ENCODE assay signal across 19 cellular contexts in genomic region chr9:69637193-69637592, GRCh38. TPM values are rescaled to one million over a fixed set of nuclear protein-coding genes. Genes with fewer than 3 reads are reported as not detected.
DNase-seq lines count a peak whose midpoint lies in the region; ATAC-seq, FAIRE-seq and TF ChIP-seq lines count a peak whose summit lies in the region.
"Had no signal": no experiment of that assay in that cellular context is flagged by ENCODE, and none has a peak within 500 bp of the region (broad histone marks: within the 10 kb centered on the region; RNA-seq: fewer than 3 reads in every experiment).

No MANE protein-coding gene starts in this region.

- no peak overlapping the region for H3K4ac ChIP-seq in mesenchymal stem cell (ENCODE audit: low read depth in 1 of 2, low read length in 2 of 2)

- no peak overlapping the region for H2BK120ac ChIP-seq in mesenchymal stem cell (ENCODE audit: low read depth, low read length)

- no peak overlapping the region for H3K4me3 Mint-ChIP-seq in CD4-positive, alpha-beta memory T cell
- no peak overlapping the region for H3K4me3 Mint-ChIP-seq in stimulated activated naive B cell treated with anti-CD40 and anti-IgM and Interleukin-4, amounts not matched to agents 10 μg/mL and 1 μg/mL and 100 μg/mL, for 72 hours
- H3K4me3 Mint-ChIP-seq: IgD-negative memory B cell had no signal

- no peak overlapping the region for H2AK5ac ChIP-seq in mesenchymal stem cell (ENCODE audit: low read length, severe bottlenecking)

- no peaks in the 10 kb centered on the region for H3K9me3 ChIP-seq in mesenchymal stem cell (ENCODE audit: control insufficient read depth, low read length)
- H3K9me3 ChIP-seq in CD4-positive, alpha-beta memory T cell (ENCODE audit: control insufficient read depth in 1 of 2, low read length in 2 of 2) = no peaks in the 10 kb centered on the region
- H3K9me3 ChIP-seq in heart right ventricle = peaks cover 0 to 12% (median 0%) of the 10 kb centered on the region in 11 donors

- no peaks in the 10 kb centered on the region for H3K36me3 Mint-ChIP-seq in CD4-positive, alpha-beta memory T cell
- H3K36me3 Mint-ChIP-seq in stimulated activated naive B cell treated with anti-CD40 and anti-IgM and Interleukin-4, amounts not matched to agents 10 μg/mL and 1 μg/mL and 100 μg/mL, for 72 hours = peaks cover 0 to 3% of the 10 kb centered on the region in 2 donors

- H4K8ac ChIP-seq in mesenchymal stem cell (ENCODE audit: low read length) = no peak overlapping the region

- H3K27me3 Mint-ChIP-seq in CD4-positive, alpha-beta memory T cell = peaks cover 8 to 12% of the 10 kb centered on the region in 2 donors
- peaks cover 13 to 36% of the 10 kb centered on the region in 2 donors for H3K27me3 Mint-ChIP-seq in stimulated activated naive B cell treated with anti-CD40 and anti-IgM and Interleukin-4, amounts not matched to agents 10 μg/mL and 1 μg/mL and 100 μg/mL, for 72 hours

- peaks cover 1% of the 10 kb centered on the region for H3K4me1 ChIP-seq in mesenchymal stem cell (ENCODE audit: control insufficient read depth, insufficient read depth, low read depth, low read length)
- no peaks in the 10 kb centered on the region for H3K4me1 ChIP-seq in CD4-positive, alpha-beta memory T cell (ENCODE audit: insufficient read depth, low read length)
- peaks cover 0 to 7% (median 0%) of the 10 kb centered on the region in 9 donors for H3K4me1 ChIP-seq in heart right ventricle
- H3K4me1 ChIP-seq: BLaER1 had no signal

- H3K27ac ChIP-seq in mesenchymal stem cell (ENCODE audit: low read length, poor library complexity, severe bottlenecking) (peak overlapping the region; percentile 27), heart right ventricle (no peak overlapping the region)
- H3K27ac ChIP-seq in CD4-positive, alpha-beta memory T cell (ENCODE audit: low read depth, low read length) = no peak overlapping the region
- H3K27ac ChIP-seq: BLaER1, SK-N-MC had no signal

- H3K79me1 ChIP-seq in mesenchymal stem cell (replicated peaks; ENCODE audit: low read length, poor library complexity, severe bottlenecking) = no peaks in the 10 kb centered on the region

- H2BK12ac ChIP-seq in mesenchymal stem cell (ENCODE audit: low read length in 2 of 2) = no peak overlapping the region

- no peak overlapping the region for H2BK15ac ChIP-seq in mesenchymal stem cell (ENCODE audit: low read depth, poor library complexity, severe bottlenecking)

- H3K14ac ChIP-seq in mesenchymal stem cell (ENCODE audit: low read length in 2 of 2) = no peak overlapping the region

- H3K27me3 ChIP-seq in bronchial epithelial cell (ENCODE audit: control insufficient read depth, insufficient read depth, low read length) = no peaks in the 10 kb centered on the region
- no peaks in the 10 kb centered on the region for H3K27me3 ChIP-seq in mesenchymal stem cell (ENCODE audit: control insufficient read depth in 1 of 2, insufficient read depth in 1 of 2, low read length in 2 of 2)
- no peaks in the 10 kb centered on the region for H3K27me3 ChIP-seq in CD4-positive, alpha-beta memory T cell (ENCODE audit: insufficient read depth, low read length)
- no peaks in the 10 kb centered on the region for H3K27me3 ChIP-seq in heart right ventricle
- H3K27me3 ChIP-seq: BLaER1 had no signal

- no peak overlapping the region for H3K23ac ChIP-seq in mesenchymal stem cell (ENCODE audit: low read length in 2 of 2)

- DNase-seq in EH (ENCODE audit: low read depth) (peak; percentile 40), M059J (ENCODE audit: low read depth) (peak; percentile 39), bronchial epithelial cell (ENCODE audit: low read depth) (peak; percentile 33), mesenchymal stem cell (peak; percentile 14), DMS53 treated with DMSO at 0.1 percent for 48 hours (lab: John Stamatoyannopoulos, UW; ENCODE audit: unreplicated experiment) (no peak), heart right ventricle (no peak)
- DNase-seq in CD4-positive, alpha-beta memory T cell = no peak
- no peak for DNase-seq in stimulated activated naive B cell treated with anti-CD40 and anti-IgM and Interleukin-4, amounts not matched to agents 10 μg/mL and 1 μg/mL and 100 μg/mL, for 72 hours
- DNase-seq: H7, Kasumi-1, NCI-H1436 treated with DMSO at 0.1 percent for 48 hours, NCI-H2081 treated with DMSO at 0.1 percent for 48 hours, NCI-H510A treated with DMSO at 0.1 percent for 48 hours, T-helper 1 cell had no signal

- ATAC-seq in stimulated activated naive B cell treated with anti-CD40 and anti-IgM and Interleukin-4, amounts not matched to agents 10 μg/mL and 1 μg/mL and 100 μg/mL, for 72 hours (replicated peaks) = no peak
- no peak for ATAC-seq in heart right ventricle
- ATAC-seq: Panc1, Right ventricle myocardium inferior had no signal

- H3K36me3 ChIP-seq in bronchial epithelial cell (ENCODE audit: control insufficient read depth, insufficient read depth, low read length) (no peaks in the 10 kb centered on the region), mesenchymal stem cell (ENCODE audit: control insufficient read depth in 1 of 2, insufficient read depth in 2 of 2, low read depth in 1 of 2, low read length in 2 of 2) (no peaks in the 10 kb centered on the region), heart right ventricle (no peaks in the 10 kb centered on the region)
- H3K36me3 ChIP-seq in CD4-positive, alpha-beta memory T cell (ENCODE audit: insufficient read depth, low read length) = no peaks in the 10 kb centered on the region

- FAIRE-seq in bronchial epithelial cell (lab: Jason Lieb, UNC) = no peak

- H4K91ac ChIP-seq in mesenchymal stem cell (ENCODE audit: low read length) = no peak overlapping the region

- H3K4me3 ChIP-seq in bronchial epithelial cell (ENCODE audit: low read depth, low read length) (no peak overlapping the region), mesenchymal stem cell (ENCODE audit: insufficient read depth in 1 of 2, low read depth in 1 of 2, low read length in 2 of 2) (no peak overlapping the region), heart right ventricle (no peak overlapping the region)
- no peak overlapping the region for H3K4me3 ChIP-seq in CD4-positive, alpha-beta memory T cell (ENCODE audit: low read length in 2 of 2)
- H3K4me3 ChIP-seq: BLaER1, SK-N-MC had no signal

- no peak overlapping the region for H3K9ac ChIP-seq in mesenchymal stem cell (ENCODE audit: low read length)
- H3K9ac ChIP-seq: BLaER1 had no signal

- no peaks in the 10 kb centered on the region for H3K4me1 Mint-ChIP-seq in CD4-positive, alpha-beta memory T cell
- no peaks in the 10 kb centered on the region for H3K4me1 Mint-ChIP-seq in stimulated activated naive B cell treated with anti-CD40 and anti-IgM and Interleukin-4, amounts not matched to agents 10 μg/mL and 1 μg/mL and 100 μg/mL, for 72 hours
- H3K4me1 Mint-ChIP-seq: IgD-negative memory B cell had no signal

- POLR2A ChIA-PET in CD4-positive, alpha-beta memory T cell (lab: Charles Lee; ENCODE audit: partially characterized antibody) = no interaction called here

- no peak overlapping the region for H3K27ac Mint-ChIP-seq in CD4-positive, alpha-beta memory T cell
- no peak overlapping the region for H3K27ac Mint-ChIP-seq in stimulated activated naive B cell treated with anti-CD40 and anti-IgM and Interleukin-4, amounts not matched to agents 10 μg/mL and 1 μg/mL and 100 μg/mL, for 72 hours
- H3K27ac Mint-ChIP-seq: IgD-negative memory B cell had no signal

- no peak overlapping the region for H3K18ac ChIP-seq in mesenchymal stem cell (ENCODE audit: low read depth in 1 of 2, low read length in 2 of 2)

- intact Hi-C loops in CD4-positive, alpha-beta memory T cell (cut with micrococcal nuclease) = no loop called here
- intact Hi-C loops in heart right ventricle (cut with DNase I) = no loop called here

- no peak overlapping the region for H2BK5ac ChIP-seq in mesenchymal stem cell (ENCODE audit: low read depth, low read length, poor library complexity, severe bottlenecking)

- no peak overlapping the region for H3K4me2 ChIP-seq in mesenchymal stem cell (ENCODE audit: low read length, poor library complexity, severe bottlenecking)
- H3K4me2 ChIP-seq: BLaER1 had no signal

- CTCF ChIA-PET in CD4-positive, alpha-beta memory T cell (lab: Charles Lee; ENCODE audit: partially characterized antibody) = no interaction called here

- no peak overlapping the region for H2AFZ ChIP-seq in mesenchymal stem cell (ENCODE audit: low read depth, low read length)

- no peak for TF ChIP-seq CTCF in bronchial epithelial cell (IDR thresholded peaks at IDR 0.05; ENCODE audit: insufficient read depth, low read length, severe bottlenecking)
- TF ChIP-seq CTCF in heart right ventricle (IDR thresholded peaks at IDR 0.05) = no peak

- peaks cover 0 to 3% (median 0%) of the 10 kb centered on the region in 8 donors for H3K9me3 Mint-ChIP-seq in CD4-positive, alpha-beta memory T cell
- peaks cover 1 to 7% of the 10 kb centered on the region in 2 donors for H3K9me3 Mint-ChIP-seq in stimulated activated naive B cell treated with anti-CD40 and anti-IgM and Interleukin-4, amounts not matched to agents 10 μg/mL and 1 μg/mL and 100 μg/mL, for 72 hours

RNA-seq across cellular contexts. Expression of gene APBA1, which starts 35.0 kb away (rescaled TPM):
- total RNA-seq in M059J (2014; rRNA removed; shearing (Covaris generic)) = 0.69 and 1.2 TPM in 2 replicates
- under 0.01 and 0.38 TPM in 2 replicates for total RNA-seq in bronchial epithelial cell
- 8.1 TPM for polyA plus RNA-seq in mesenchymal stem cell (2013, experiment 1 of 2)
- polyA plus RNA-seq in mesenchymal stem cell (2013, experiment 2 of 2) = 7.5 TPM
- under 1 TPM; 0.83 to 0.90 TPM for total RNA-seq in CD4-positive, alpha-beta memory T cell
- polyA plus RNA-seq in CD4-positive, alpha-beta memory T cell = 1 to 10 TPM in 1 of 2 donors, not detected in 1; 2.0 TPM
- 1 to 10 TPM; 1.7 to 5.7 (median 3.0) TPM for total RNA-seq in heart right ventricle
- polyA plus RNA-seq in heart right ventricle = under 1 TPM; 0.66 to 0.67 TPM
- polyA plus RNA-seq: IgD-negative memory B cell had no signal

Comparison
In these comparisons a context has a peak if more than half of its experiments do, and no peak if none do; other contexts are left out.
1. DNase-seq: peak in EH (single experiment), M059J (single experiment), bronchial epithelial cell (single experiment) and mesenchymal stem cell (single experiment); none in CD4-positive, alpha-beta memory T cell (0 of 5), DMS53 treated with DMSO at 0.1 percent for 48 hours (single experiment), stimulated activated naive B cell treated with anti-CD40 and anti-IgM and Interleukin-4, amounts not matched to agents 10 μg/mL and 1 μg/mL and 100 μg/mL, for 72 hours (single experiment) and heart right ventricle (0 of 2).